20 cellular contexts compared by ENCODE assay signal in genomic region chr2:84214455-84214854, GRCh38.
"Had no signal": no experiment of that assay in that cellular context is flagged by ENCODE, and none has a peak within 500 bp of the region (broad histone marks: within the 10 kb centered on the region; RNA-seq: fewer than 3 reads in every experiment).

No MANE protein-coding gene starts in this region.

- H3K9me3 ChIP-seq: MG63, SJSA1 had no signal

- FAIRE-seq: RCC 7860 had no signal

- H3K36me3 ChIP-seq: MG63, SJSA1 had no signal

- H3K27me3 ChIP-seq: MG63 had no signal

- DNase-seq: KBM-7, MG63, NCI-H1092, NCI-H1105 treated with DMSO at 0.1 percent for 48 hours, NCI-H1417 treated with DMSO at 0.1 percent for 48 hours, NCI-H146, NCI-H1694 treated with DMSO at 0.1 percent for 48 hours, NCI-H1930, NCI-H2081, NCI-H2107, NCI-H2227 treated with DMSO at 0.1 percent for 48 hours, NCI-H524, NCI-H526 treated with DMSO at 0.1 percent for 48 hours, NCI-H748 treated with DMSO at 0.1 percent for 48 hours, Right ventricle myocardium superior, RPMI8226, SIG-M5 had no signal

- H3K4me3 ChIP-seq: MG63, SJSA1, SK-N-MC had no signal

- H3K4me1 ChIP-seq: SJSA1 had no signal

- H3K27ac ChIP-seq: SJSA1, SK-N-MC had no signal
